ENCODE assay signal across 8 cellular contexts in the genomic region with DNA sequence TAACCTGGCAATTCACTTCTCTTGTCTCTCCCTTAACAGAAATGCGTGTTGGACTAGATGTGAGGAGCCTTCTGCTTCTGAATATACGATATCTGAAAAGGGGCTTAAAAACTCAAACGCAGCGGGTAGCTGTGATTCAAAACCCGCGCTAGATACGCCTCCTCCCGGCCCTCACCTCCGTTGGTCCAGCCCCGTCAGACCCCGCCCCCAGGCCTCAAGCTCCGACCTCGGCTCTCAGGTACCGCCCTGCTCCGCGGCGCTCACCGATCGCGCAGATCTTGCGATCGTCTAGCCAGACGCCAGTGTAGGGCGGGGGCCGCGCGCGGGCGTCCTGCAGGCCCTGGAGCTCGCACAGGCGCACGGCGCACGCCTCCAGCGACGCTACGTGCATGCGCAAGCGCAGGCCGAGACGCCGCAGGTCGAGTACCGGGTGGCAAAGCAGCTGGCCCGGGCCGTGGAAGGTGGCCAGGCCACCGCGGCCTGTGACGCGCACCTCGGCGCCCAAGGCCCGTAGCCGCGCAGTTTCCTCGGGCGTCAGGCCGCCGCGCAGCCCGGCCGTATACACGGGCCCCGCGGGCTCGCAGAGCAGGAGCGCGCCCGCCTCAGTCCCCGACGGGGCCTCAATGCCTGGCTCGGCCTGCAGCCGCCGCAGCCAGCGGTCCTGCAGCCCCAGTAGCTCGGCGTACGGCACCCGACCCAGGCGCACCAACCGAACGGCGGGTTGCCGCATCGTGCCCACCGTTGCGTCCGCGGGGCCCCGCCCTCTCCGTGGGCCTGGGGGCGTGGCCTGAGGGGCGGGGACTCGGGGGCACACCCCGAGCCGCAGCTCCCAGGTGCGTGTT. TPM values are rescaled to one million over a fixed set of nuclear protein-coding genes. Genes with fewer than 3 reads are reported as not detected.
A peak's percentile ranks its signal among the peaks of the same experiment; 100 is the strongest.
DNase-seq lines count a peak whose midpoint lies in the region; ATAC-seq, FAIRE-seq and TF ChIP-seq lines count a peak whose summit lies in the region.

Gene LIPT2, minus strand, starts transcription at position 751 of the 842 bp plus-strand sequence. Its CDS starts 21 bp downstream, at position 730.

- H3K36me3 ChIP-seq in BE2C = no peaks in the 10 kb centered on the region
- no peaks in the 10 kb centered on the region for H3K36me3 ChIP-seq in colonic mucosa

- TF ChIP-seq CTCF in BE2C (IDR thresholded peaks at IDR 0.05; ENCODE audit: low read depth, low read length) (no peak), colonic mucosa (IDR thresholded peaks at IDR 0.05) (no peak)

- H3K4me1 ChIP-seq in BE2C (no peaks in the 10 kb centered on the region), colonic mucosa (no peaks in the 10 kb centered on the region)

- peak; percentile 94 for FAIRE-seq in GM19239 (lab: Jason Lieb, UNC)

- peak within 1 kb of the TSS; percentile 100 for H3K27ac ChIP-seq in colonic mucosa
- peak within 1 kb of the TSS; percentile 95 for H3K27ac ChIP-seq in layer of hippocampus (ENCODE audit: low read depth, low read length)

- peak; percentile 99 for DNase-seq in BE2C
- peak; percentile 83 for DNase-seq in GM19239 (ENCODE audit: insufficient read length, low spot score)
- peak; percentile 90 for DNase-seq in NCI-H510A treated with DMSO at 0.1 percent for 48 hours (lab: John Stamatoyannopoulos, UW)
- peak; percentile 96 to 98 for DNase-seq in activated CD4-positive, alpha-beta T cell treated with anti-CD3 and anti-CD28 coated beads for 4 hours
- DNase-seq in colonic mucosa = peak; percentile 98
- peak; percentile 94 to 98 (median 95) for DNase-seq in stimulated activated CD4-positive, alpha-beta T cell treated with anti-CD3 and anti-CD28 coated beads, Interleukin-1b, Interleukin-23, amount 100 ng/mL, for 24 hours (ENCODE audit: low read depth in 4 of 4, low spot score in 1 of 4)

- H3K27me3 ChIP-seq in BE2C = no peaks in the 10 kb centered on the region; the same call in 1 of the 2 replicates
- H3K27me3 ChIP-seq in colonic mucosa = no peaks in the 10 kb centered on the region
- no peaks in the 10 kb centered on the region for H3K27me3 ChIP-seq in layer of hippocampus (ENCODE audit: control insufficient read depth, insufficient read depth, low read length)

- peak; percentile 96 for ATAC-seq in HG03442 (IDR thresholded peaks at IDR 0.05; ENCODE audit: unreplicated experiment)

- H3K4me3 ChIP-seq in BE2C (ENCODE audit: low read depth, low read length) (peak within 1 kb of the TSS; percentile 70), colonic mucosa (peak within 1 kb of the TSS; percentile 86)

- H3K9me3 ChIP-seq in BE2C (no peaks in the 10 kb centered on the region), colonic mucosa (no peaks in the 10 kb centered on the region)

- peak within 1 kb of the TSS; percentile 87 to 100 for H3K9ac ChIP-seq in colonic mucosa (ENCODE audit: low read depth in 2 of 2, low read length in 2 of 2)

- intact Hi-C loops in colonic mucosa (cut with DNase I) = no loop called here

RNA-seq across cellular contexts. Expression of gene LIPT2, which starts in this region (rescaled TPM):
- polyA plus RNA-seq in BE2C (2012; ENCODE audit: insufficient read depth, insufficient read length, low read depth) = 1.6 TPM
- total RNA-seq in colonic mucosa = 1 to 10 TPM; 3.9 to 4.4 TPM

Comparison
In these comparisons a context has a peak if more than half of its experiments do, and no peak if none do; other contexts are left out.
1. Peak in every context shown above with its lines: DNase-seq, ATAC-seq, H3K4me3 ChIP-seq and H3K27ac ChIP-seq.